In the genomic region with DNA sequence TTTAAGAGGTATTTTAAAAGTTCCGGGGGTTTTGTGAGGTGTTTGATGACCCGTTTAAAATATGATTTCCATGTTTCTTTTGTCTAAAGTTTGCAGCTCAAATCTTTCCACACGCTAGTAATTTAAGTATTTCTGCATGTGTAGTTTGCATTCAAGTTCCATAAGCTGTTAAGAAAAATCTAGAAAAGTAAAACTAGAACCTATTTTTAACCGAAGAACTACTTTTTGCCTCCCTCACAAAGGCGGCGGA, we compare ENCODE assay signal across 2 cellular contexts.
A peak's percentile ranks its signal among the peaks of the same experiment; 100 is the strongest.
TF ChIP-seq lines count a peak whose summit lies in the region.

No MANE protein-coding gene starts in this region.

TF ChIP-seq in GM12878, 131 proteins besides CTCF, POLR2A, EP300 and RAD21 (continued from another document and continues in another):
- TF ChIP-seq, protein P1, sequence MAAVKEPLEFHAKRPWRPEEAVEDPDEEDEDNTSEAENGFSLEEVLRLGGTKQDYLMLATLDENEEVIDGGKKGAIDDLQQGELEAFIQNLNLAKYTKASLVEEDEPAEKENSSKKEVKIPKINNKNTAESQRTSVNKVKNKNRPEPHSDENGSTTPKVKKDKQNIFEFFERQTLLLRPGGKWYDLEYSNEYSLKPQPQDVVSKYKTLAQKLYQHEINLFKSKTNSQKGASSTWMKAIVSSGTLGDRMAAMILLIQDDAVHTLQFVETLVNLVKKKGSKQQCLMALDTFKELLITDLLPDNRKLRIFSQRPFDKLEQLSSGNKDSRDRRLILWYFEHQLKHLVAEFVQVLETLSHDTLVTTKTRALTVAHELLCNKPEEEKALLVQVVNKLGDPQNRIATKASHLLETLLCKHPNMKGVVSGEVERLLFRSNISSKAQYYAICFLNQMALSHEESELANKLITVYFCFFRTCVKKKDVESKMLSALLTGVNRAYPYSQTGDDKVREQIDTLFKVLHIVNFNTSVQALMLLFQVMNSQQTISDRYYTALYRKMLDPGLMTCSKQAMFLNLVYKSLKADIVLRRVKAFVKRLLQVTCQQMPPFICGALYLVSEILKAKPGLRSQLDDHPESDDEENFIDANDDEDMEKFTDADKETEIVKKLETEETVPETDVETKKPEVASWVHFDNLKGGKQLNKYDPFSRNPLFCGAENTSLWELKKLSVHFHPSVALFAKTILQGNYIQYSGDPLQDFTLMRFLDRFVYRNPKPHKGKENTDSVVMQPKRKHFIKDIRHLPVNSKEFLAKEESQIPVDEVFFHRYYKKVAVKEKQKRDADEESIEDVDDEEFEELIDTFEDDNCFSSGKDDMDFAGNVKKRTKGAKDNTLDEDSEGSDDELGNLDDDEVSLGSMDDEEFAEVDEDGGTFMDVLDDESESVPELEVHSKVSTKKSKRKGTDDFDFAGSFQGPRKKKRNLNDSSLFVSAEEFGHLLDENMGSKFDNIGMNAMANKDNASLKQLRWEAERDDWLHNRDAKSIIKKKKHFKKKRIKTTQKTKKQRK (IDR thresholded peaks at IDR 0.05; ENCODE audit: low read depth, low read length) = no peak
- TF ChIP-seq, protein P2, sequence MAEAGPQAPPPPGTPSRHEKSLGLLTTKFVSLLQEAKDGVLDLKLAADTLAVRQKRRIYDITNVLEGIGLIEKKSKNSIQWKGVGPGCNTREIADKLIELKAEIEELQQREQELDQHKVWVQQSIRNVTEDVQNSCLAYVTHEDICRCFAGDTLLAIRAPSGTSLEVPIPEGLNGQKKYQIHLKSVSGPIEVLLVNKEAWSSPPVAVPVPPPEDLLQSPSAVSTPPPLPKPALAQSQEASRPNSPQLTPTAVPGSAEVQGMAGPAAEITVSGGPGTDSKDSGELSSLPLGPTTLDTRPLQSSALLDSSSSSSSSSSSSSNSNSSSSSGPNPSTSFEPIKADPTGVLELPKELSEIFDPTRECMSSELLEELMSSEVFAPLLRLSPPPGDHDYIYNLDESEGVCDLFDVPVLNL (IDR thresholded peaks at IDR 0.05; ENCODE audit: low read depth, low read length) = no peak
- TF ChIP-seq SUZ12 (IDR thresholded peaks at IDR 0.05; ENCODE audit: unreplicated experiment) (no peak), TAF1 (IDR thresholded peaks at IDR 0.05; ENCODE audit: borderline replicate concordance, low read depth, low read length) (no peak), DPF2 (IDR thresholded peaks at IDR 0.05) (no peak), TCF3 (IDR thresholded peaks at IDR 0.05; ENCODE audit: borderline replicate concordance, insufficient read depth, low read depth, low read length) (no peak), ZNF384 (IDR thresholded peaks at IDR 0.05; ENCODE audit: borderline replicate concordance, low read depth, low read length) (no peak), WRNIP1 (IDR thresholded peaks at IDR 0.05; ENCODE audit: borderline replicate concordance, low read depth, low read length) (no peak), RBBP5 (conservative IDR thresholded peaks at IDR 0.05) (no peak), CHD1 (IDR thresholded peaks at IDR 0.05; ENCODE audit: low read depth, low read length) (no peak; the same call in 1 of the 2 replicates), BHLHE40 (IDR thresholded peaks at IDR 0.05; ENCODE audit: borderline replicate concordance in 1 of 2, low read depth in 2 of 2, low read length in 1 of 2) (no peak), FOS (IDR thresholded peaks at IDR 0.05; ENCODE audit: borderline replicate concordance, extremely low read depth, insufficient read length) (no peak), POLR2AphosphoS5 (IDR thresholded peaks at IDR 0.05; ENCODE audit: low read length) (no peak), MEF2A (IDR thresholded peaks at IDR 0.05; ENCODE audit: insufficient read depth, low read depth, low read length) (no peak), KAT2A (conservative IDR thresholded peaks at IDR 0.05; ENCODE audit: control insufficient read depth, low read depth, low read length) (no peak), NR2F1 (conservative IDR thresholded peaks at IDR 0.05) (peak; percentile 53)
- TF ChIP-seq, protein P3, sequence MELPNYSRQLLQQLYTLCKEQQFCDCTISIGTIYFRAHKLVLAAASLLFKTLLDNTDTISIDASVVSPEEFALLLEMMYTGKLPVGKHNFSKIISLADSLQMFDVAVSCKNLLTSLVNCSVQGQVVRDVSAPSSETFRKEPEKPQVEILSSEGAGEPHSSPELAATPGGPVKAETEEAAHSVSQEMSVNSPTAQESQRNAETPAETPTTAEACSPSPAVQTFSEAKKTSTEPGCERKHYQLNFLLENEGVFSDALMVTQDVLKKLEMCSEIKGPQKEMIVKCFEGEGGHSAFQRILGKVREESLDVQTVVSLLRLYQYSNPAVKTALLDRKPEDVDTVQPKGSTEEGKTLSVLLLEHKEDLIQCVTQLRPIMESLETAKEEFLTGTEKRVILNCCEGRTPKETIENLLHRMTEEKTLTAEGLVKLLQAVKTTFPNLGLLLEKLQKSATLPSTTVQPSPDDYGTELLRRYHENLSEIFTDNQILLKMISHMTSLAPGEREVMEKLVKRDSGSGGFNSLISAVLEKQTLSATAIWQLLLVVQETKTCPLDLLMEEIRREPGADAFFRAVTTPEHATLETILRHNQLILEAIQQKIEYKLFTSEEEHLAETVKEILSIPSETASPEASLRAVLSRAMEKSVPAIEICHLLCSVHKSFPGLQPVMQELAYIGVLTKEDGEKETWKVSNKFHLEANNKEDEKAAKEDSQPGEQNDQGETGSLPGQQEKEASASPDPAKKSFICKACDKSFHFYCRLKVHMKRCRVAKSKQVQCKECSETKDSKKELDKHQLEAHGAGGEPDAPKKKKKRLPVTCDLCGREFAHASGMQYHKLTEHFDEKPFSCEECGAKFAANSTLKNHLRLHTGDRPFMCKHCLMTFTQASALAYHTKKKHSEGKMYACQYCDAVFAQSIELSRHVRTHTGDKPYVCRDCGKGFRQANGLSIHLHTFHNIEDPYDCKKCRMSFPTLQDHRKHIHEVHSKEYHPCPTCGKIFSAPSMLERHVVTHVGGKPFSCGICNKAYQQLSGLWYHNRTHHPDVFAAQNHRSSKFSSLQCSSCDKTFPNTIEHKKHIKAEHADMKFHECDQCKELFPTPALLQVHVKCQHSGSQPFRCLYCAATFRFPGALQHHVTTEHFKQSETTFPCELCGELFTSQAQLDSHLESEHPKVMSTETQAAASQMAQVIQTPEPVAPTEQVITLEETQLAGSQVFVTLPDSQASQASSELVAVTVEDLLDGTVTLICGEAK (IDR thresholded peaks at IDR 0.05; ENCODE audit: borderline replicate concordance) = 0 out of 2 replicates have a peak, but pooled peaks have one; percentile 66

TF ChIP-seq in HepG2, 621 proteins besides CTCF, POLR2A, EP300 and RAD21 (continued from another document and continues in another):
- TF ChIP-seq, protein P4, sequence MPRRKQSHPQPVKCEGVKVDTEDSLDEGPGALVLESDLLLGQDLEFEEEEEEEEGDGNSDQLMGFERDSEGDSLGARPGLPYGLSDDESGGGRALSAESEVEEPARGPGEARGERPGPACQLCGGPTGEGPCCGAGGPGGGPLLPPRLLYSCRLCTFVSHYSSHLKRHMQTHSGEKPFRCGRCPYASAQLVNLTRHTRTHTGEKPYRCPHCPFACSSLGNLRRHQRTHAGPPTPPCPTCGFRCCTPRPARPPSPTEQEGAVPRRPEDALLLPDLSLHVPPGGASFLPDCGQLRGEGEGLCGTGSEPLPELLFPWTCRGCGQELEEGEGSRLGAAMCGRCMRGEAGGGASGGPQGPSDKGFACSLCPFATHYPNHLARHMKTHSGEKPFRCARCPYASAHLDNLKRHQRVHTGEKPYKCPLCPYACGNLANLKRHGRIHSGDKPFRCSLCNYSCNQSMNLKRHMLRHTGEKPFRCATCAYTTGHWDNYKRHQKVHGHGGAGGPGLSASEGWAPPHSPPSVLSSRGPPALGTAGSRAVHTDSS (CRISPR knock-in tag; conservative IDR thresholded peaks at IDR 0.05) = no peak
- TF ChIP-seq FOXK2 (IDR thresholded peaks at IDR 0.05) = no peak
- no peak for TF ChIP-seq BCL6 (CRISPR knock-in tag; IDR thresholded peaks at IDR 0.05)
- no peak for TF ChIP-seq SCMH1 (CRISPR knock-in tag; IDR thresholded peaks at IDR 0.05; ENCODE audit: borderline replicate concordance)
- TF ChIP-seq, protein P5, sequence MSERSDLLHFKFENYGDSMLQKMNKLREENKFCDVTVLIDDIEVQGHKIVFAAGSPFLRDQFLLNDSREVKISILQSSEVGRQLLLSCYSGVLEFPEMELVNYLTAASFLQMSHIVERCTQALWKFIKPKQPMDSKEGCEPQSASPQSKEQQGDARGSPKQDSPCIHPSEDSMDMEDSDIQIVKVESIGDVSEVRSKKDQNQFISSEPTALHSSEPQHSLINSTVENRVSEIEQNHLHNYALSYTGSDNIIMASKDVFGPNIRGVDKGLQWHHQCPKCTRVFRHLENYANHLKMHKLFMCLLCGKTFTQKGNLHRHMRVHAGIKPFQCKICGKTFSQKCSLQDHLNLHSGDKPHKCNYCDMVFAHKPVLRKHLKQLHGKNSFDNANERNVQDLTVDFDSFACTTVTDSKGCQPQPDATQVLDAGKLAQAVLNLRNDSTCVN (CRISPR knock-in tag; IDR thresholded peaks at IDR 0.05; ENCODE audit: borderline replicate concordance) = no peak
- TF ChIP-seq TBX2 (CRISPR knock-in tag; IDR thresholded peaks at IDR 0.05; ENCODE audit: borderline replicate concordance) = no peak
- TF ChIP-seq ZNF317 (CRISPR knock-in tag; IDR thresholded peaks at IDR 0.05) = no peak
- no peak for TF ChIP-seq NCOA5 (CRISPR knock-in tag; IDR thresholded peaks at IDR 0.05)
- 0 out of 2 replicates have a peak, but pooled peaks have one; percentile 31 for TF ChIP-seq CHD4 (IDR thresholded peaks at IDR 0.05; ENCODE audit: borderline replicate concordance, low read length)
- TF ChIP-seq, protein P6, sequence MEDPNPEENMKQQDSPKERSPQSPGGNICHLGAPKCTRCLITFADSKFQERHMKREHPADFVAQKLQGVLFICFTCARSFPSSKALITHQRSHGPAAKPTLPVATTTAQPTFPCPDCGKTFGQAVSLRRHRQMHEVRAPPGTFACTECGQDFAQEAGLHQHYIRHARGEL (CRISPR knock-in tag; IDR thresholded peaks at IDR 0.05) = no peak
- no peak for TF ChIP-seq ZNF17 (CRISPR knock-in tag; IDR thresholded peaks at IDR 0.05)
- TF ChIP-seq MEIS2 (CRISPR knock-in tag; IDR thresholded peaks at IDR 0.05) = no peak
- TF ChIP-seq ZNF766 (CRISPR knock-in tag; IDR thresholded peaks at IDR 0.05; ENCODE audit: borderline replicate concordance) = 0 out of 2 replicates have a peak, but pooled peaks have one; percentile 24
- no peak for TF ChIP-seq HNRNPK (IDR thresholded peaks at IDR 0.05; ENCODE audit: low read depth, low read length, poor library complexity, severe bottlenecking)
- TF ChIP-seq HNF4A (CRISPR knock-in tag; IDR thresholded peaks at IDR 0.05) = 0 out of 2 replicates have a peak, but pooled peaks have one; percentile 36
- no peak for TF ChIP-seq ZNF781 (CRISPR knock-in tag; IDR thresholded peaks at IDR 0.05; ENCODE audit: borderline replicate concordance, not compliant biosample characterization)
- TF ChIP-seq, protein P7, sequence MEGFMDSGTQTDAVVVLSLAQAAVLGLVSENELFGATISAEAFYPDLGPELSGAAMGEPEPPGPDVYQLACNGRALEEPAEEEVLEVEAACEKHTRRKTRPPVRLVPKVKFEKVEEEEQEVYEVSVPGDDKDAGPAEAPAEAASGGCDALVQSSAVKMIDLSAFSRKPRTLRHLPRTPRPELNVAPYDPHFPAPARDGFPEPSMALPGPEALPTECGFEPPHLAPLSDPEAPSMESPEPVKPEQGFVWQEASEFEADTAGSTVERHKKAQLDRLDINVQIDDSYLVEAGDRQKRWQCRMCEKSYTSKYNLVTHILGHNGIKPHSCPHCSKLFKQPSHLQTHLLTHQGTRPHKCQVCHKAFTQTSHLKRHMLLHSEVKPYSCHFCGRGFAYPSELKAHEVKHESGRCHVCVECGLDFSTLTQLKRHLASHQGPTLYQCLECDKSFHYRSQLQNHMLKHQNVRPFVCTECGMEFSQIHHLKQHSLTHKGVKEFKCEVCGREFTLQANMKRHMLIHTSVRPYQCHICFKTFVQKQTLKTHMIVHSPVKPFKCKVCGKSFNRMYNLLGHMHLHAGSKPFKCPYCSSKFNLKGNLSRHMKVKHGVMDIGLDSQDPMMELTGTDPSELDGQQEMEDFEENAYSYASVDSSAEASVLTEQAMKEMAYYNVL (CRISPR knock-in tag; IDR thresholded peaks at IDR 0.05; ENCODE audit: borderline replicate concordance) = 0 out of 2 replicates have a peak, but pooled peaks have one; percentile 10
- TF ChIP-seq ONECUT2 (CRISPR knock-in tag; IDR thresholded peaks at IDR 0.05) = no peak; the same call in 1 of the 2 replicates
- TF ChIP-seq FOXJ3 (CRISPR knock-in tag; IDR thresholded peaks at IDR 0.05; ENCODE audit: borderline replicate concordance) = peak; percentile 61
- TF ChIP-seq, protein P8, sequence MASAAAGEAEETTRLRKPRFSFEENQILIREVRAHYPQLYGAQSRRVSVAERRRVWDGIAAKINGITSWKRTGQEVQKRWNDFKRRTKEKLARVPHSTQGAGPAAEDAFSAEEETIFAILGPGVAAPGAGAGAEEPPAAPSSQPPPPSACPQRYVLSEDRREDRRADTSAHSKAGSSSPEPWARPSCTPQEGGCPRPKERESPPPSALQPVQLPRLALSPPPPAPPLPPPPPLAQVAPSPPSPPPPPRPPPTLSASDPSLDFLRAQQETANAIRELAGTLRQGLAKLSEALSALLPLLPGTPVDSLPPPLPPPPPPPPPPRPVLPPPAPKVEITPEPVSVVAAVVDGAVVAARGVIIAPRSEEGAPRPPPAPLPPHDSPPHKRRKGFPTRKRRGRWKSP (CRISPR knock-in tag; IDR thresholded peaks at IDR 0.05) = no peak
- TF ChIP-seq SP2 (CRISPR knock-in tag; IDR thresholded peaks at IDR 0.05) = no peak
- no peak for TF ChIP-seq RARA (CRISPR knock-in tag; IDR thresholded peaks at IDR 0.05)
- TF ChIP-seq, protein P9, sequence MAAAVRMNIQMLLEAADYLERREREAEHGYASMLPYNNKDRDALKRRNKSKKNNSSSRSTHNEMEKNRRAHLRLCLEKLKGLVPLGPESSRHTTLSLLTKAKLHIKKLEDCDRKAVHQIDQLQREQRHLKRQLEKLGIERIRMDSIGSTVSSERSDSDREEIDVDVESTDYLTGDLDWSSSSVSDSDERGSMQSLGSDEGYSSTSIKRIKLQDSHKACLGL (CRISPR knock-in tag; IDR thresholded peaks at IDR 0.05) = no peak
- no peak for TF ChIP-seq IRF2 (CRISPR knock-in tag; IDR thresholded peaks at IDR 0.05)
- peak; percentile 28; the same call in 1 of the 2 replicates for TF ChIP-seq ATF7-NPFF (CRISPR knock-in tag; IDR thresholded peaks at IDR 0.05; ENCODE audit: low read depth)
- TF ChIP-seq ZNF629 (CRISPR knock-in tag; conservative IDR thresholded peaks at IDR 0.05) = 0 out of 2 replicates have a peak, but pooled peaks have one; percentile 8
- no peak for TF ChIP-seq ZNF567 (CRISPR knock-in tag; IDR thresholded peaks at IDR 0.05; ENCODE audit: borderline replicate concordance)
